ENCODE assay signal across 8 cellular contexts in the genomic region with DNA sequence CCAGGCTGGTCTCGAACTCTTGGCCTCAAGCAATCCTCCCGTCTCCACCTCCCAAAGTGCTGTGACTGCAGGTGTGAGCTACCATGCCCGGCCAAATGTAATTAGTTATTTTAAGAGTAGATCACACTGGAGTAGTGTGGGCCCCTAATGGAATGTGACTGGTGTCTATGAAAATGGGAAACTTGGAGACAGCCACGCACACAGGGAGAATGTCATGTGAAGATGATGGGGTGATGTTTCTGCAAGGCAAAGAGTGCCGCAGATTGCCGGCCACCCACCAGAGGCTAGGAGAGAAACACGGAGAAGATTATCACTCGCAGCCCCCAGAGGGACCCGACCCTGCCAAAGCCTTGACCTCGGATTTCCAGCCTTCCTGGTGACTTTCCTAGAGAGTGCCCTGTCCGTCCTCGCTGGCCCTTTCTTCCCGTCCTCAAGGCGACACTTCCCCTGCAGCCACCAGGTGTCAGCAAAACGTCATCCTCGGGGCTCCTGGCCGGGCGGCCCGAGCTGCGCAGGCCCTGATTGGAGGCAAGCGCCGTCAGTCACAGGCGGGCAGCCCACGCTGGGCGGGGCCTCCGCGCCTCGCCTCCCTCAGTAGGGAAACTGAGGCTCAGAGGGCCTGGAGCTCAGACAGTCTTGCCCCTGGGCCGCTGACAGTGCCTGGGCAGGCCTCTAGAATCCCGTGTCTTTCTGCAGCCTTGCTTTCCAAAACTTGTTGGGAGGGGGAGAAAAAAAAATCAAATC. TPM values are rescaled to one million over a fixed set of nuclear protein-coding genes. Genes with fewer than 3 reads are reported as not detected.
DNase-seq lines count a peak whose midpoint lies in the region; ATAC-seq, FAIRE-seq and TF ChIP-seq lines count a peak whose summit lies in the region.

No MANE protein-coding gene starts in this region.

- no peak overlapping the region for H3K27ac ChIP-seq in H1 (ENCODE audit: low read depth, low read length)

- WGBS in H1 (ENCODE audit: extremely low coverage in 1 of 2, insufficient coverage in 1 of 2, insufficient read length in 1 of 2, insufficient replicate concordance in 2 of 2, low coverage in 1 of 2, low lambda C conversion rate in 2 of 2, missing lambda C conversion rate in 1 of 2), 2 experiments, result 22% methylated on average over 30 of the region's 30 CpGs; no CpG with 5 or more reads in 1 of the 2 experiments

- CTCF ChIA-PET in activated CD8-positive, alpha-beta T cell treated with anti-CD3 and anti-CD28 coated beads, Interleukin-2, amount 10 ng/mL, durations not matched to agents 7 days and 5 days (lab: Charles Lee), result interaction anchor here (0.6 to 1.5 kb wide), 4 partner anchors 12 to 418 kb away, joined by 3 read pairs; no protein-coding TSS in a partner anchor
- CTCF ChIA-PET in H1 (lab: Charles Lee; ENCODE audit: partially characterized antibody), result interaction anchor here (0.7 to 2.0 kb wide), 10 partner anchors 10 to 159 kb away, joined by 3 to 10 read pairs (median 3); no protein-coding TSS in a partner anchor

- no peak overlapping the region for H3K9ac ChIP-seq in H1 (replicated peaks in 1 of 4; ENCODE audit: extremely low read depth in 1 of 4, low read depth in 3 of 4, low read length in 3 of 4)

- no peak for TF ChIP-seq EP300 in H1 (IDR thresholded peaks at IDR 0.05; ENCODE audit: borderline replicate concordance in 1 of 2, low read depth in 2 of 2, low read length in 2 of 2)

- H3K36me3 ChIP-seq in H1 (ENCODE audit: control insufficient read depth in 2 of 4, insufficient read depth in 4 of 4, low read length in 3 of 4), result no peaks in the 10 kb centered on the region

- DNase-seq in DMS153 treated with DMSO at 0.1 percent for 48 hours (lab: John Stamatoyannopoulos, UW; ENCODE audit: unreplicated experiment) (peak; percentile 37), NCI-H526 treated with DMSO at 0.1 percent for 48 hours (lab: John Stamatoyannopoulos, UW) (peak; percentile 29), H1 (ENCODE audit: low read depth in 1 of 2, low spot score in 2 of 2) (peak; percentile 66 to 93), memory B cell (ENCODE audit: low spot score in 2 of 2) (peak; percentile 36 to 52), cortex of kidney (lab: John Stamatoyannopoulos, UW) (no peak)
- DNase-seq in activated CD8-positive, alpha-beta T cell treated with anti-CD3 and anti-CD28 coated beads, Interleukin-2, amount 10 ng/mL, durations not matched to agents 7 days and 5 days, result peak; percentile 84
- DNase-seq in stimulated activated CD8-positive, alpha-beta memory T cell treated with anti-CD3 and anti-CD28 coated beads, Interleukin-2, amount 100 ng/mL, for 48 hours (ENCODE audit: low read depth in 2 of 2), result peak; percentile 64 to 67

- peaks cover 4% of the 10 kb centered on the region for H3K4me1 Mint-ChIP-seq in activated CD8-positive, alpha-beta T cell treated with anti-CD3 and anti-CD28 coated beads, Interleukin-2, amount 10 ng/mL, durations not matched to agents 7 days and 5 days (ENCODE audit: low read depth)
- peaks cover 4% of the 10 kb centered on the region for H3K4me1 Mint-ChIP-seq in memory B cell

- no peaks in the 10 kb centered on the region for H3K9me3 ChIP-seq in H1 (ENCODE audit: insufficient read depth in 2 of 2, low read depth in 1 of 2, low read length in 1 of 2)

- no peak overlapping the region for H2AK5ac ChIP-seq in H1 (ENCODE audit: low read depth, low read length)

- no peaks in the 10 kb centered on the region for H3K36me3 Mint-ChIP-seq in activated CD8-positive, alpha-beta T cell treated with anti-CD3 and anti-CD28 coated beads, Interleukin-2, amount 10 ng/mL, durations not matched to agents 7 days and 5 days (ENCODE audit: low read depth)
- H3K36me3 Mint-ChIP-seq in memory B cell, result no peaks in the 10 kb centered on the region

- peak overlapping the region; percentile 47; the same call in 1 of the 2 replicates for H2AFZ ChIP-seq in H1 (ENCODE audit: low read length)

- ATAC-seq in HG03064 (IDR thresholded peaks at IDR 0.05; ENCODE audit: low read depth, unreplicated experiment), result peak; percentile 67
- peak; percentile 99 for ATAC-seq in activated CD8-positive, alpha-beta T cell treated with anti-CD3 and anti-CD28 coated beads, Interleukin-2, amount 10 ng/mL, durations not matched to agents 7 days and 5 days
- peak; percentile 68 for ATAC-seq in memory B cell (ENCODE audit: low read depth)

- H4K5ac ChIP-seq in H1 (ENCODE audit: insufficient read length, low read depth, low read length), result no peak overlapping the region

- no peak overlapping the region for H2BK20ac ChIP-seq in H1 (ENCODE audit: low read length)

- H2BK12ac ChIP-seq in H1 (ENCODE audit: low read depth, low read length), result no peak overlapping the region

- H2BK5ac ChIP-seq in H1 (ENCODE audit: low read depth, low read length), result no peak overlapping the region

- H3K79me1 ChIP-seq in H1 (ENCODE audit: low read depth, low read length), result no peaks in the 10 kb centered on the region

- no peak for FAIRE-seq in H1 (lab: Jason Lieb, UNC)

- peaks cover 26% of the 10 kb centered on the region for H3K27me3 Mint-ChIP-seq in activated CD8-positive, alpha-beta T cell treated with anti-CD3 and anti-CD28 coated beads, Interleukin-2, amount 10 ng/mL, durations not matched to agents 7 days and 5 days (ENCODE audit: low read depth)
- H3K27me3 Mint-ChIP-seq in memory B cell, result peaks cover 26% of the 10 kb centered on the region

- no peak overlapping the region for H3K4me3 Mint-ChIP-seq in activated CD8-positive, alpha-beta T cell treated with anti-CD3 and anti-CD28 coated beads, Interleukin-2, amount 10 ng/mL, durations not matched to agents 7 days and 5 days
- no peak overlapping the region for H3K4me3 Mint-ChIP-seq in memory B cell

- 0 out of 2 replicates have a peak overlapping the region, but pooled peaks have one; percentile 21 for H4K8ac ChIP-seq in H1 (ENCODE audit: extremely low read depth, insufficient read depth, low read length)

- H3K79me2 ChIP-seq in H1 (ENCODE audit: control insufficient read depth in 1 of 2, insufficient read depth in 2 of 2, low read length in 2 of 2), result no peaks in the 10 kb centered on the region

- H3K4ac ChIP-seq in H1 (replicated peaks; ENCODE audit: insufficient read length, low read depth, low read length), result no peak overlapping the region

- H3K4me2 ChIP-seq in H1 (ENCODE audit: insufficient read depth in 1 of 2, low read depth in 2 of 2, low read length in 2 of 2), result peak overlapping the region in 1 of 2 experiments; percentile 54; a peak in 2 of 4 replicates

- no peak overlapping the region for H2BK120ac ChIP-seq in H1 (replicated peaks; ENCODE audit: low read depth, low read length)

- no peaks in the 10 kb centered on the region for H3K23me2 ChIP-seq in H1 (ENCODE audit: low read depth, low read length)

- H3K4me3 ChIP-seq in H1 (ENCODE audit: extremely low read depth in 1 of 4, insufficient read depth in 2 of 4, low read depth in 3 of 4, low read length in 4 of 4), result no peak overlapping the region

- no peak overlapping the region for H2BK15ac ChIP-seq in H1 (ENCODE audit: low read length)

- H3K56ac ChIP-seq in H1 (replicated peaks; ENCODE audit: insufficient read length, low read depth, low read length), result no peak overlapping the region

- H3K23ac ChIP-seq in H1 (ENCODE audit: insufficient read length), result no peak overlapping the region

- no peak overlapping the region for H4K91ac ChIP-seq in H1 (replicated peaks; ENCODE audit: insufficient read length, low read length)

- H3K4me1 ChIP-seq in H1 (replicated peaks in 1 of 4; ENCODE audit: control insufficient read depth in 3 of 4, insufficient read depth in 4 of 4, low read length in 3 of 4), result no peaks in the 10 kb centered on the region; a peak in 1 of 7 replicates

- peak; percentile 95 for TF ChIP-seq CTCF in H1 (IDR thresholded peaks at IDR 0.05; ENCODE audit: control extremely low read depth in 1 of 3, insufficient read depth in 1 of 3, low read depth in 1 of 3, low read length in 3 of 3)

- H4K20me1 ChIP-seq in H1 (replicated peaks in 1 of 2; ENCODE audit: control insufficient read depth in 1 of 2, insufficient read depth in 2 of 2, low read length in 2 of 2), result no peaks in the 10 kb centered on the region

- peak; percentile 97 to 99 for TF ChIP-seq RAD21 in H1 (IDR thresholded peaks at IDR 0.05 in 1 of 2, conservative IDR thresholded peaks at IDR 0.05 in 1 of 2; ENCODE audit: low read depth in 2 of 2, low read length in 2 of 2)

- no peak for TF ChIP-seq POLR2A in H1 (IDR thresholded peaks at IDR 0.05; ENCODE audit: control extremely low read depth in 1 of 2, low read depth in 2 of 2, low read length in 2 of 2)

- POLR2A ChIA-PET in activated CD8-positive, alpha-beta T cell treated with anti-CD3 and anti-CD28 coated beads, Interleukin-2, amount 10 ng/mL, durations not matched to agents 7 days and 5 days (lab: Charles Lee), result no interaction called here
- POLR2A ChIA-PET in H1 (lab: Charles Lee; ENCODE audit: partially characterized antibody), result no interaction called here

- H3K27me3 ChIP-seq in H1 (replicated peaks in 1 of 4; ENCODE audit: control insufficient read depth in 3 of 4, extremely low read depth in 1 of 4, insufficient read depth in 3 of 4, low read length in 3 of 4), result no peaks in the 10 kb centered on the region

- H3K27ac Mint-ChIP-seq in activated CD8-positive, alpha-beta T cell treated with anti-CD3 and anti-CD28 coated beads, Interleukin-2, amount 10 ng/mL, durations not matched to agents 7 days and 5 days, result no peak overlapping the region
- H3K27ac Mint-ChIP-seq in memory B cell, result no peak overlapping the region

- H3K9me3 Mint-ChIP-seq in activated CD8-positive, alpha-beta T cell treated with anti-CD3 and anti-CD28 coated beads, Interleukin-2, amount 10 ng/mL, durations not matched to agents 7 days and 5 days (ENCODE audit: insufficient read depth), result no peaks in the 10 kb centered on the region
- peaks cover 3% of the 10 kb centered on the region for H3K9me3 Mint-ChIP-seq in memory B cell

- no peak overlapping the region for H3K14ac ChIP-seq in H1 (ENCODE audit: insufficient read length)

- H3K18ac ChIP-seq in H1 (ENCODE audit: extremely low read depth, low read length), result no peak overlapping the region

RNA-seq across cellular contexts. Expression of a gene that starts 16.3 kb away (rescaled TPM):
- not detected for total RNA-seq in activated CD8-positive, alpha-beta T cell treated with anti-CD3 and anti-CD28 coated beads, Interleukin-2, amount 10 ng/mL, durations not matched to agents 7 days and 5 days
- total RNA-seq in H1 (2021; fragmentation: NEBNext Ultra II Directional; extraction: Animal tissue kit (Norgen Biotek cat#: 25700)), result not detected in 2 replicates
- 0.12 and 0.31 TPM in 2 replicates for polyA plus RNA-seq in H1 (2011; rRNA removed)
- 0.16 TPM for polyA plus RNA-seq in H1 (2011; cell fraction: cytosol; rRNA removed)
- 0.31 TPM for polyA plus RNA-seq in H1 (2011; cell fraction: nucleus; rRNA removed)
- 0.29 to 0.44 TPM in 2 of 4 replicates, not detected in the others for polyA plus RNA-seq in H1 (2012, experiment 1 of 2)
- polyA plus RNA-seq in H1 (2012, experiment 2 of 2), result not detected
- not detected for polyA plus RNA-seq in H1 (2013, experiment 1 of 2)
- polyA plus RNA-seq in H1 (2013, experiment 2 of 2), result not detected
- not detected in 2 replicates for polyA minus RNA-seq in H1 (2011; rRNA and poly(A)+ RNA removed)
- not detected for polyA minus RNA-seq in H1 (2011; cell fraction: cytosol; rRNA and poly(A)+ RNA removed)
- polyA minus RNA-seq in H1 (2011; cell fraction: nucleus; rRNA and poly(A)+ RNA removed), result not detected

RNA-seq across cellular contexts. Expression of a gene that starts 36.1 kb away (rescaled TPM):
- not detected for total RNA-seq in activated CD8-positive, alpha-beta T cell treated with anti-CD3 and anti-CD28 coated beads, Interleukin-2, amount 10 ng/mL, durations not matched to agents 7 days and 5 days
- 0.58 TPM in 1 of 2 replicates, not detected in the other for total RNA-seq in H1 (2021; fragmentation: NEBNext Ultra II Directional; extraction: Animal tissue kit (Norgen Biotek cat#: 25700))
- 0.44 and 0.63 TPM in 2 replicates for polyA plus RNA-seq in H1 (2011; rRNA removed)
- 0.78 TPM for polyA plus RNA-seq in H1 (2011; cell fraction: cytosol; rRNA removed)
- 1.3 TPM for polyA plus RNA-seq in H1 (2011; cell fraction: nucleus; rRNA removed)
- 0.20 to 0.31 TPM (median 0.23 TPM) in 3 of 4 replicates, not detected in the other for polyA plus RNA-seq in H1 (2012, experiment 1 of 2)
- polyA plus RNA-seq in H1 (2012, experiment 2 of 2), result not detected
- 0.30 TPM for polyA plus RNA-seq in H1 (2013, experiment 1 of 2)
- polyA plus RNA-seq in H1 (2013, experiment 2 of 2), result 0.15 TPM
- polyA minus RNA-seq in H1 (2011; rRNA and poly(A)+ RNA removed), result not detected in 2 replicates
- not detected for polyA minus RNA-seq in H1 (2011; cell fraction: cytosol; rRNA and poly(A)+ RNA removed)
- not detected for polyA minus RNA-seq in H1 (2011; cell fraction: nucleus; rRNA and poly(A)+ RNA removed)
